Comparison of ENCODE assay signal across 26 cellular contexts in genomic region chr13:53821632-53822031, GRCh38.
DNase-seq lines count a peak whose midpoint lies in the region; ATAC-seq and TF ChIP-seq lines count a peak whose summit lies in the region.
"Had no signal": no experiment of that assay in that cellular context is flagged by ENCODE, and none has a peak within 500 bp of the region (broad histone marks: within the 10 kb centered on the region; RNA-seq: fewer than 3 reads in every experiment).

No MANE protein-coding gene starts in this region.

- no peak overlapping the region for H3K4me3 Mint-ChIP-seq in activated naive CD8-positive, alpha-beta T cell treated with anti-CD3 and anti-CD28 coated beads, Interleukin-2, amount 50 U/mL, for 24 hours
- H3K4me3 Mint-ChIP-seq: activated CD8-positive, alpha-beta T cell treated with anti-CD3 and anti-CD28 coated beads for 36 hours; activated T-helper 17 cell treated with anti-CD3 and anti-CD28 coated beads, Interleukin-2, amount 50 U/mL, for 72 hours; CD4-positive, CD25-positive, alpha-beta regulatory T cell; endodermal cell; naive thymus-derived CD8-positive, alpha-beta T cell; stimulated activated naive B cell treated with anti-CD40 and anti-IgM and Interleukin-4, amounts not matched to agents 10 μg/mL and 1 μg/mL and 100 μg/mL, for 72 hours; type B pancreatic cell had no signal

- H3K9me3 ChIP-seq in breast epithelium = no peaks in the 10 kb centered on the region
- H3K9me3 ChIP-seq: heart left ventricle had no signal

- peaks cover 9% of the 10 kb centered on the region for H3K9me3 Mint-ChIP-seq in activated naive CD8-positive, alpha-beta T cell treated with anti-CD3 and anti-CD28 coated beads, Interleukin-2, amount 50 U/mL, for 24 hours
- H3K9me3 Mint-ChIP-seq: endodermal cell; stimulated activated naive B cell treated with anti-CD40 and anti-IgM and Interleukin-4, amounts not matched to agents 10 μg/mL and 1 μg/mL and 100 μg/mL, for 72 hours; type B pancreatic cell had no signal

- no peaks in the 10 kb centered on the region for H3K27me3 Mint-ChIP-seq in activated naive CD8-positive, alpha-beta T cell treated with anti-CD3 and anti-CD28 coated beads, Interleukin-2, amount 50 U/mL, for 24 hours
- H3K27me3 Mint-ChIP-seq: activated CD8-positive, alpha-beta T cell treated with anti-CD3 and anti-CD28 coated beads for 36 hours; activated T-helper 17 cell treated with anti-CD3 and anti-CD28 coated beads, Interleukin-2, amount 50 U/mL, for 72 hours; CD4-positive, CD25-positive, alpha-beta regulatory T cell; naive thymus-derived CD8-positive, alpha-beta T cell; stimulated activated naive B cell treated with anti-CD40 and anti-IgM and Interleukin-4, amounts not matched to agents 10 μg/mL and 1 μg/mL and 100 μg/mL, for 72 hours; type B pancreatic cell had no signal

- intact Hi-C loops in Right ventricle myocardium inferior (cut with DNase I) (no loop called here), cardiac septum (cut with DNase I) (no loop called here), breast epithelium (cut with DNase I; ENCODE audit: low total_unique reads) (no loop called here)

- H3K36me3 ChIP-seq in breast epithelium = no peaks in the 10 kb centered on the region
- H3K36me3 ChIP-seq: heart left ventricle had no signal

- H3K27me3 ChIP-seq in breast epithelium = no peaks in the 10 kb centered on the region

- ATAC-seq in Right ventricle myocardium inferior = no peak
- no peak for ATAC-seq in activated naive CD8-positive, alpha-beta T cell treated with anti-CD3 and anti-CD28 coated beads, Interleukin-2, amount 50 U/mL, for 24 hours
- ATAC-seq: activated CD8-positive, alpha-beta T cell treated with anti-CD3 and anti-CD28 coated beads for 36 hours; activated T-helper 17 cell treated with anti-CD3 and anti-CD28 coated beads, Interleukin-2, amount 50 U/mL, for 72 hours; heart left ventricle; naive thymus-derived CD8-positive, alpha-beta T cell; Panc1; stimulated activated naive B cell treated with anti-CD40 and anti-IgM and Interleukin-4, amounts not matched to agents 10 μg/mL and 1 μg/mL and 100 μg/mL, for 72 hours had no signal

- no peaks in the 10 kb centered on the region for H3K4me1 Mint-ChIP-seq in activated naive CD8-positive, alpha-beta T cell treated with anti-CD3 and anti-CD28 coated beads, Interleukin-2, amount 50 U/mL, for 24 hours
- H3K4me1 Mint-ChIP-seq: activated T-helper 17 cell treated with anti-CD3 and anti-CD28 coated beads, Interleukin-2, amount 50 U/mL, for 72 hours; CD4-positive, CD25-positive, alpha-beta regulatory T cell; naive thymus-derived CD8-positive, alpha-beta T cell; stimulated activated naive B cell treated with anti-CD40 and anti-IgM and Interleukin-4, amounts not matched to agents 10 μg/mL and 1 μg/mL and 100 μg/mL, for 72 hours had no signal

- H3K36me3 Mint-ChIP-seq in activated naive CD8-positive, alpha-beta T cell treated with anti-CD3 and anti-CD28 coated beads, Interleukin-2, amount 50 U/mL, for 24 hours (ENCODE audit: low read depth) = no peaks in the 10 kb centered on the region
- H3K36me3 Mint-ChIP-seq: CD4-positive, CD25-positive, alpha-beta regulatory T cell; naive thymus-derived CD8-positive, alpha-beta T cell; stimulated activated naive B cell treated with anti-CD40 and anti-IgM and Interleukin-4, amounts not matched to agents 10 μg/mL and 1 μg/mL and 100 μg/mL, for 72 hours; type B pancreatic cell had no signal

- no peak overlapping the region for H3K27ac Mint-ChIP-seq in activated naive CD8-positive, alpha-beta T cell treated with anti-CD3 and anti-CD28 coated beads, Interleukin-2, amount 50 U/mL, for 24 hours
- H3K27ac Mint-ChIP-seq: activated CD8-positive, alpha-beta T cell treated with anti-CD3 and anti-CD28 coated beads for 36 hours; activated T-helper 17 cell treated with anti-CD3 and anti-CD28 coated beads, Interleukin-2, amount 50 U/mL, for 72 hours; CD4-positive, CD25-positive, alpha-beta regulatory T cell; endodermal cell; naive thymus-derived CD8-positive, alpha-beta T cell; stimulated activated naive B cell treated with anti-CD40 and anti-IgM and Interleukin-4, amounts not matched to agents 10 μg/mL and 1 μg/mL and 100 μg/mL, for 72 hours; type B pancreatic cell had no signal

- H3K27ac ChIP-seq in breast epithelium = no peak overlapping the region
- H3K27ac ChIP-seq: GM23248, heart left ventricle had no signal

- peak; percentile 28 for DNase-seq in Right ventricle myocardium inferior (ENCODE audit: missing footprints)
- DNase-seq in cardiac septum (ENCODE audit: low spot score) = no peak
- no peak for DNase-seq in breast epithelium (ENCODE audit: low spot score in 2 of 2)
- DNase-seq in medulla oblongata (ENCODE audit: extremely low spot score) = peak; percentile 13
- no peak for DNase-seq in stimulated activated CD4-positive, alpha-beta T cell treated with anti-CD3 and anti-CD28 coated beads, Interleukin-4, amount 100 ng/mL, for 24 hours
- DNase-seq in activated naive CD8-positive, alpha-beta T cell treated with anti-CD3 and anti-CD28 coated beads, Interleukin-2, amount 50 U/mL, for 24 hours = no peak
- DNase-seq in NCI-H2107 treated with DMSO at 0.1 percent for 48 hours (lab: John Stamatoyannopoulos, UW; ENCODE audit: unreplicated experiment) = no peak
- no peak for DNase-seq in DMS79 (lab: John Stamatoyannopoulos, UW)
- DNase-seq: activated CD8-positive, alpha-beta T cell treated with anti-CD3 and anti-CD28 coated beads for 36 hours; activated naive CD4-positive, alpha-beta T cell treated with anti-CD3 and anti-CD28 coated beads, Interleukin-2, amount 50 U/mL, for 16 hours; amniotic stem cell; CD4-positive, CD25-positive, alpha-beta regulatory T cell; cortex of kidney; endodermal cell; GM23248; heart left ventricle; naive thymus-derived CD8-positive, alpha-beta T cell; NCI-H1092; NCI-H187 treated with DMSO at 0.1 percent for 48 hours; NCI-H526; occipital lobe; SHP77 treated with DMSO at 0.1 percent for 48 hours; stimulated activated naive B cell treated with anti-CD40 and anti-IgM and Interleukin-4, amounts not matched to agents 10 μg/mL and 1 μg/mL and 100 μg/mL, for 72 hours had no signal

- no peak for TF ChIP-seq POLR2A in breast epithelium (IDR thresholded peaks at IDR 0.05)

- no peak for TF ChIP-seq CTCF in breast epithelium (IDR thresholded peaks at IDR 0.05)

- H3K4me3 ChIP-seq in breast epithelium = peak overlapping the region in 2 of 3 donors; percentile 1 to 42
- H3K4me3 ChIP-seq: GM23248, heart left ventricle had no signal

- no peaks in the 10 kb centered on the region for H3K4me1 ChIP-seq in breast epithelium
- H3K4me1 ChIP-seq: heart left ventricle had no signal

Comparison
In these comparisons a context has a peak if more than half of its experiments do, and no peak if none do; other contexts are left out.
1. DNase-seq: peak in Right ventricle myocardium inferior (single experiment) and medulla oblongata (single experiment); none in cardiac septum (single experiment), breast epithelium (0 of 2), stimulated activated CD4-positive, alpha-beta T cell treated with anti-CD3 and anti-CD28 coated beads, Interleukin-4, amount 100 ng/mL, for 24 hours (single experiment), activated naive CD8-positive, alpha-beta T cell treated with anti-CD3 and anti-CD28 coated beads, Interleukin-2, amount 50 U/mL, for 24 hours (single experiment), NCI-H2107 treated with DMSO at 0.1 percent for 48 hours (single experiment) and DMS79 (single experiment).